In genomic region chr9:69223605-69224004, GRCh38 we compare ENCODE assay signal across 8 cellular contexts. TPM values are rescaled to one million over a fixed set of nuclear protein-coding genes. Genes with fewer than 3 reads are reported as not detected.
DNase-seq lines count a peak whose midpoint lies in the region; ATAC-seq and TF ChIP-seq lines count a peak whose summit lies in the region.

No MANE protein-coding gene starts in this region.

- H3F3A ChIP-seq in Loucy (ENCODE audit: low read depth): no peaks in the 10 kb centered on the region

- no peaks in the 10 kb centered on the region for H3K9me2 ChIP-seq in Loucy (replicated peaks; ENCODE audit: low read depth, low read length)

- DNase-seq in NCI-H2107 treated with DMSO at 0.1 percent for 48 hours (lab: John Stamatoyannopoulos, UW; ENCODE audit: unreplicated experiment) (peak; percentile 2), NCI-H2107 (lab: John Stamatoyannopoulos, UW) (no peak), astrocyte of the cerebellum (ENCODE audit: low read depth) (peak; percentile 45), iPS DF 19.7 (ENCODE audit: low read depth, low spot score) (peak; percentile 63), transverse colon (no peak), NCI-H1436 (lab: John Stamatoyannopoulos, UW) (no peak)

- in situ Hi-C loops in astrocyte of the cerebellum (cut with HindIII; ENCODE audit: low sequenced_read_pairs) (no loop called here), transverse colon (cut with MboI; ENCODE audit: low pct_ligation_motif_present in 1 of 4, low pct_unique_long_range_greater_than_20kb in 1 of 4, low sequenced_read_pairs in 3 of 4) (no loop called here)

- no peak for TF ChIP-seq EP300 in transverse colon (IDR thresholded peaks at IDR 0.05; ENCODE audit: low read depth)

- ATAC-seq in HG02938 (IDR thresholded peaks at IDR 0.05; ENCODE audit: unreplicated experiment): no peak

- intact Hi-C loops in transverse colon (cut with DNase I; ENCODE audit: low total_unique reads): no loop called here

- TF ChIP-seq CTCF in Loucy (conservative IDR thresholded peaks at IDR 0.05; ENCODE audit: low read length): peak; percentile 73
- peak; percentile 93 for TF ChIP-seq CTCF in astrocyte of the cerebellum (IDR thresholded peaks at IDR 0.05; ENCODE audit: low read depth, low read length, missing control alignments)
- peak; percentile 47 to 60 (median 53) for TF ChIP-seq CTCF in transverse colon (IDR thresholded peaks at IDR 0.05)

- no peaks in the 10 kb centered on the region for H3K9me3 ChIP-seq in Loucy (ENCODE audit: insufficient read depth, low read depth, low read length)
- no peaks in the 10 kb centered on the region for H3K9me3 ChIP-seq in transverse colon

- no peak overlapping the region for H3K4me2 ChIP-seq in Loucy (ENCODE audit: low read depth, low read length, poor library complexity, severe bottlenecking)

- H2AFZ ChIP-seq in Loucy (ENCODE audit: low read length): no peak overlapping the region

- H3K4me3 ChIP-seq in Loucy (ENCODE audit: low read length, poor library complexity, severe bottlenecking): no peak overlapping the region
- H3K4me3 ChIP-seq in astrocyte of the cerebellum (ENCODE audit: low read depth, low read length): no peak overlapping the region
- H3K4me3 ChIP-seq in transverse colon: no peak overlapping the region

- 79 to 86% methylated on average over 1 to 2 of the region's 2 CpGs for WGBS in transverse colon (ENCODE audit: low coverage in 1 of 2), 2 donors

- H3K9ac ChIP-seq in Loucy (ENCODE audit: low read depth, low read length, poor library complexity, severe bottlenecking): no peak overlapping the region

- H3K4me1 ChIP-seq in Loucy (ENCODE audit: insufficient read depth, low read length, poor library complexity, severe bottlenecking) (no peaks in the 10 kb centered on the region), transverse colon (no peaks in the 10 kb centered on the region)

- TF ChIP-seq POLR2A in transverse colon (IDR thresholded peaks at IDR 0.05): no peak

- no peaks in the 10 kb centered on the region for H4K20me1 ChIP-seq in Loucy (ENCODE audit: insufficient read depth, low read length, poor library complexity, severe bottlenecking)

- H3K27me3 ChIP-seq in Loucy (ENCODE audit: insufficient read depth, low read length, poor library complexity, severe bottlenecking): no peaks in the 10 kb centered on the region
- H3K27me3 ChIP-seq in transverse colon: no peaks in the 10 kb centered on the region

- H3K79me2 ChIP-seq in Loucy (ENCODE audit: insufficient read depth, low read length): no peaks in the 10 kb centered on the region

- no peak overlapping the region for H3K27ac ChIP-seq in transverse colon

- peaks cover 80% of the 10 kb centered on the region; the same call in 1 of the 2 replicates for H3K36me3 ChIP-seq in Loucy (ENCODE audit: insufficient read depth, low read length)
- H3K36me3 ChIP-seq in transverse colon: peaks cover 0 to 38% (median 15%) of the 10 kb centered on the region in 4 donors

RNA-seq across cellular contexts. Expression of gene TJP2, which starts 49.5 kb away (rescaled TPM):
- 100 to 1,000 TPM; 128 to 282 (median 202) TPM for total RNA-seq in transverse colon

Comparison
In these comparisons a context has a peak if more than half of its experiments do, and no peak if none do; other contexts are left out.
1. DNase-seq: peak in NCI-H2107 treated with DMSO at 0.1 percent for 48 hours (single experiment), astrocyte of the cerebellum (single experiment) and iPS DF 19.7 (single experiment); none in NCI-H2107 (single experiment), transverse colon (single experiment) and NCI-H1436 (single experiment).
2. Peak in every context shown above with its lines, with median percentiles within 50 percentile points of each other: CTCF ChIP-seq.